Comparison of ENCODE assay signal across 9 cellular contexts in the genomic region with DNA sequence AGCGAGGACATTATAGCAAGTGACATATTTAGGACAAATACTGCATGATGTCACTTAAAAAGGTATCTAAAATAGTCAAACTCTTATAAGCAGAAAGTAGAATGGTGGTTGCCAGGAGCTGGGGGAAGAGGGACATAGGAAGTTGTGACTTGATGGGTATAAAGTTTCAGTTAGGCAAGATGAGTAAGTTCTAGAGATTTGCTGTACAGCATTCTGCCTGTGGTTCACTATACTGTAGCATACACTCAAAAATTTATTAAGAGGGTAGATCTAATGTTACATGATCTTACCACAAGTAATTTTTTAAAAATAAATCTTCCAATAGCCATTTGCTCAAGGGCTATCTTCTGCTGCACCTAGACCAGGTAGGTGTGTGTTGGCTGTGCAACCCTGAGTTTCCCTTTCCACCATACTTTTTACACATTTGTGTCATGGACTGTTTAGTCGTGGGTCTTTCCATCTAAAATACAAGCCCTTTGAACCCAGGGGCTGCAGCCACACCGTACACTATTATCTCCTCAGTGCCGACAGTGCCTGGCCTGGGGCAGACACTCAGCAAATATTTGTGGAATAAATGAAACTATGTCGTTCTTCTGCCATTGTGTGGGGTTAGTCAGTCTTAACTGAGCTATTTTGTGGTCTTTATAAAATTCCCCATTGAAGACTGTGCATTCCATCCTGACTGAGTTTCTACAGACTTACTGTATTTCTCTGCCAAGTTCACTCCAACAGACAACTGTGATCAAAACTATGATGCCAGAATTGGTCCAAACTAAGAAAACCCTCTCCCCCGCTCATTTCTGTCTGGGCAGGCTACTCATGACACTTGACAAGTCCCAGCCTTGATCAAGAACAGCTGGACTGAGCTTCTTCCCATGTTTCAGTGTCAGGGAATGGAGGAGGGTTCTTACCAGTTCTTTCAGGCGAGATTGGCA.
DNase-seq lines count a peak whose midpoint lies in the region; ATAC-seq and TF ChIP-seq lines count a peak whose summit lies in the region.
"Had no signal": no experiment of that assay in that cellular context is flagged by ENCODE, and none has a peak within 500 bp of the region (broad histone marks: within the 10 kb centered on the region; RNA-seq: fewer than 3 reads in every experiment).

No MANE protein-coding gene starts in this region.

- H3K27me3 ChIP-seq in cardiac muscle cell (no peaks in the 10 kb centered on the region), skeletal muscle satellite cell (ENCODE audit: control insufficient read depth, insufficient read depth, low read length) (no peaks in the 10 kb centered on the region)

- no peaks in the 10 kb centered on the region for H3K9me3 ChIP-seq in cardiac muscle cell (ENCODE audit: low read depth)
- H3K9me3 ChIP-seq in skeletal muscle satellite cell (replicated peaks; ENCODE audit: low read length), result no peaks in the 10 kb centered on the region

- H3K9me3 Mint-ChIP-seq in activated T-helper 17 cell treated with anti-CD3 and anti-CD28 coated beads, Interleukin-2, amount 50 U/mL, for 72 hours, result no peaks in the 10 kb centered on the region

- ATAC-seq in activated T-helper 17 cell treated with anti-CD3 and anti-CD28 coated beads, Interleukin-2, amount 50 U/mL, for 72 hours (replicated peaks), result peak; percentile 92
- ATAC-seq in GM18873 (IDR thresholded peaks at IDR 0.05; ENCODE audit: low FRiP score, unreplicated experiment), result no peak

- H3K36me3 ChIP-seq in cardiac muscle cell (no peaks in the 10 kb centered on the region), skeletal muscle satellite cell (ENCODE audit: insufficient read depth, low read length) (no peaks in the 10 kb centered on the region)
- H3K36me3 ChIP-seq: WERI-Rb-1 had no signal

- H3K4me1 Mint-ChIP-seq in activated T-helper 17 cell treated with anti-CD3 and anti-CD28 coated beads, Interleukin-2, amount 50 U/mL, for 72 hours, result no peaks in the 10 kb centered on the region

- no peak overlapping the region for H3K27ac ChIP-seq in cardiac muscle cell
- H3K27ac ChIP-seq: WERI-Rb-1 had no signal

- no peak overlapping the region for H3K4me3 Mint-ChIP-seq in activated T-helper 17 cell treated with anti-CD3 and anti-CD28 coated beads, Interleukin-2, amount 50 U/mL, for 72 hours

- no peaks in the 10 kb centered on the region for H3K36me3 Mint-ChIP-seq in activated T-helper 17 cell treated with anti-CD3 and anti-CD28 coated beads, Interleukin-2, amount 50 U/mL, for 72 hours (ENCODE audit: low read depth)

- no peak overlapping the region for H3K27ac Mint-ChIP-seq in activated T-helper 17 cell treated with anti-CD3 and anti-CD28 coated beads, Interleukin-2, amount 50 U/mL, for 72 hours

- H3K9ac ChIP-seq in skeletal muscle satellite cell (ENCODE audit: low read depth, low read length), result peak overlapping the region; percentile 83

- peak overlapping the region; percentile 76 for H3K4me2 ChIP-seq in skeletal muscle satellite cell (ENCODE audit: low read length)

- DNase-seq in GM04503 (ENCODE audit: low read depth) (peak; percentile 99), cardiac muscle cell (ENCODE audit: low read depth in 1 of 2, low spot score in 1 of 2) (peak in 1 of 2 donors; percentile 99), NCI-H748 treated with DMSO at 0.1 percent for 48 hours (lab: John Stamatoyannopoulos, UW) (no peak), DMS 273 treated with DMSO at 0.1 percent for 48 hours (lab: John Stamatoyannopoulos, UW) (no peak)
- DNase-seq in stimulated activated naive CD4-positive, alpha-beta T cell (lab: John Stamatoyannopoulos, UW), result no peak
- DNase-seq: WERI-Rb-1 had no signal

- H3K4me1 ChIP-seq in cardiac muscle cell (ENCODE audit: low read depth), result no peaks in the 10 kb centered on the region
- peaks cover 21% of the 10 kb centered on the region for H3K4me1 ChIP-seq in skeletal muscle satellite cell (ENCODE audit: control insufficient read depth, insufficient read depth, low read length)

- peak; percentile 7 for TF ChIP-seq CTCF in cardiac muscle cell (IDR thresholded peaks at IDR 0.05; ENCODE audit: low read depth, low read length)

- peaks cover 5% of the 10 kb centered on the region for H3K27me3 Mint-ChIP-seq in activated T-helper 17 cell treated with anti-CD3 and anti-CD28 coated beads, Interleukin-2, amount 50 U/mL, for 72 hours

- H3K4me3 ChIP-seq in cardiac muscle cell, result no peak overlapping the region
- peak overlapping the region; percentile 54 for H3K4me3 ChIP-seq in skeletal muscle satellite cell (ENCODE audit: low read length)
